ENCODE assay signal across 2 cellular contexts in genomic region chr22:20194681-20195593, GRCh38.
A peak's percentile ranks its signal among the peaks of the same experiment; 100 is the strongest.
TF ChIP-seq lines count a peak whose summit lies in the region.

No MANE protein-coding gene starts in this region.

TF ChIP-seq in HEK293, 187 proteins besides CTCF, POLR2A, EP300 and RAD21:
- TF ChIP-seq GLIS1 (tag by site-specific recombination; IDR thresholded peaks at IDR 0.05) (peak; percentile 91), EGR2 (tag by site-specific recombination; IDR thresholded peaks at IDR 0.05; ENCODE audit: low read depth) (peak; percentile 75), ZFHX2 (tag by site-specific recombination; conservative IDR thresholded peaks at IDR 0.05) (peak; percentile 78), ZNF214 (tag by site-specific recombination; IDR thresholded peaks at IDR 0.05; ENCODE audit: borderline replicate concordance) (no peak), ZNF645 (tag by site-specific recombination; IDR thresholded peaks at IDR 0.05) (no peak), GLIS2 (tag by site-specific recombination; IDR thresholded peaks at IDR 0.05) (peak; percentile 24)

TF ChIP-seq in K562, 482 proteins besides CTCF, POLR2A, EP300 and RAD21 (continues in another document):
- TF ChIP-seq TEAD2 (tag; IDR thresholded peaks at IDR 0.05) (no peak), CTBP1 (IDR thresholded peaks at IDR 0.05; ENCODE audit: borderline replicate concordance) (no peak), SPI1 (IDR thresholded peaks at IDR 0.05; ENCODE audit: borderline replicate concordance, low read depth, low read length) (peak; percentile 67; the same call in 1 of the 2 replicates), CBX3 (IDR thresholded peaks at IDR 0.05; ENCODE audit: borderline replicate concordance in 1 of 2, low read length in 2 of 2) (no peak), ZNF280B (CRISPR knock-in tag; IDR thresholded peaks at IDR 0.05) (no peak), ZNF384 (IDR thresholded peaks at IDR 0.05; ENCODE audit: low read depth, low read length) (no peak), ZNF764 (CRISPR knock-in tag; IDR thresholded peaks at IDR 0.05; ENCODE audit: low read depth) (peak; percentile 51; the same call in 1 of the 2 replicates), ARID1B (IDR thresholded peaks at IDR 0.05) (no peak), PCBP2 (IDR thresholded peaks at IDR 0.05; ENCODE audit: low read depth, low read length, poor library complexity, severe bottlenecking) (no peak), PTTG1 (tag; IDR thresholded peaks at IDR 0.05; ENCODE audit: low read depth) (no peak), BRD9 (IDR thresholded peaks at IDR 0.05; ENCODE audit: low read depth, partially characterized antibody) (no peak), TGIF2 (CRISPR knock-in tag; IDR thresholded peaks at IDR 0.05) (no peak), E2F5 (CRISPR knock-in tag; IDR thresholded peaks at IDR 0.05) (no peak), RREB1 (CRISPR knock-in tag; IDR thresholded peaks at IDR 0.05) (0 out of 2 replicates have a peak, but pooled peaks have one; percentile 51), FOXP1 (CRISPR knock-in tag; IDR thresholded peaks at IDR 0.05) (0 out of 2 replicates have a peak, but pooled peaks have one; percentile 28), HNRNPUL1 (IDR thresholded peaks at IDR 0.05; ENCODE audit: low read length) (no peak), SMARCE1 (IDR thresholded peaks at IDR 0.05) (no peak), BCLAF1 (IDR thresholded peaks at IDR 0.05; ENCODE audit: borderline replicate concordance in 1 of 2, control insufficient read depth in 1 of 2, low read depth in 2 of 2, low read length in 1 of 2) (no peak), ZBTB26 (CRISPR knock-in tag; IDR thresholded peaks at IDR 0.05) (no peak), CEBPG (CRISPR knock-in tag; IDR thresholded peaks at IDR 0.05) (no peak), CEBPG (tag; conservative IDR thresholded peaks at IDR 0.05 in 1 of 2, IDR thresholded peaks at IDR 0.05 in 1 of 2) (no peak), ZFX (CRISPR knock-in tag; IDR thresholded peaks at IDR 0.05) (no peak; the same call in 1 of the 2 replicates), KLF6 (CRISPR knock-in tag; IDR thresholded peaks at IDR 0.05; ENCODE audit: borderline replicate concordance) (no peak), PTBP1 (IDR thresholded peaks at IDR 0.05; ENCODE audit: low read depth, low read length) (no peak), E2F4 (CRISPR knock-in tag; IDR thresholded peaks at IDR 0.05; ENCODE audit: low read depth) (no peak), PBX2 (CRISPR knock-in tag; IDR thresholded peaks at IDR 0.05; ENCODE audit: low read depth) (no peak), PBX2 (tag; conservative IDR thresholded peaks at IDR 0.05; ENCODE audit: low read depth) (no peak), NRF1 (conservative IDR thresholded peaks at IDR 0.05 in 1 of 2, IDR thresholded peaks at IDR 0.05 in 1 of 2) (no peak), ZKSCAN1 (IDR thresholded peaks at IDR 0.05; ENCODE audit: low read depth, low read length) (no peak), ESRRA (IDR thresholded peaks at IDR 0.05; ENCODE audit: borderline replicate concordance, low read depth) (no peak), THRB (CRISPR knock-in tag; conservative IDR thresholded peaks at IDR 0.05) (no peak), CAMTA2 (CRISPR knock-in tag; conservative IDR thresholded peaks at IDR 0.05) (no peak), TFE3 (CRISPR knock-in tag; IDR thresholded peaks at IDR 0.05) (peak; percentile 86), BRCA1 (IDR thresholded peaks at IDR 0.05) (no peak), BRCA1 (CRISPR knock-in tag; IDR thresholded peaks at IDR 0.05) (peak; percentile 73; the same call in 1 of the 2 replicates), MXI1 (IDR thresholded peaks at IDR 0.05; ENCODE audit: low read depth, low read length) (no peak), ELF4 (CRISPR knock-in tag; IDR thresholded peaks at IDR 0.05) (no peak), POLR2B (IDR thresholded peaks at IDR 0.05; ENCODE audit: low read depth, partially characterized antibody) (no peak), PURB (CRISPR knock-in tag; IDR thresholded peaks at IDR 0.05; ENCODE audit: low read depth) (no peak), PCBP1 (IDR thresholded peaks at IDR 0.05; ENCODE audit: low read depth, low read length, poor library complexity, severe bottlenecking) (no peak)
